In the genomic region with DNA sequence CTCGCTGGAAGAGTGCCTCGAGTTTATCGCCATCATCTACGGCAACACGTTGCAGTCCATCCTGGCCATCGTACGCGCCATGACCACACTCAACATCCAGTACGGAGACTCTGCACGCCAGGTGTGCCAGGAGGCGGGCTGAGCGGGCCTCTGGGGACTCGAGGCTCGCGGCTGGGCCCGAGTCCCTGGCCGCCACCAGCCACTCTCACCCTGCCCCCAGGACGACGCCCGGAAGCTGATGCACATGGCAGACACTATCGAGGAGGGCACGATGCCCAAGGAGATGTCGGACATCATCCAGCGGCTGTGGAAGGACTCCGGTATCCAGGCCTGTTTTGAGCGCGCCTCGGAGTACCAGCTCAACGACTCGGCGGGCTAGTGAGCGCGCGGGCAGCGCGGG, we compare ENCODE assay signal across 19 cellular contexts. TPM values are rescaled to one million over a fixed set of nuclear protein-coding genes. Genes with fewer than 3 reads are reported as not detected.
"Had no signal": no experiment of that assay in that cellular context is flagged by ENCODE, and none has a peak within 500 bp of the region (broad histone marks: within the 10 kb centered on the region; RNA-seq: fewer than 3 reads in every experiment).

No MANE protein-coding gene starts in this region.

- H3K9me3 ChIP-seq: esophagus squamous epithelium, heart right ventricle, left ventricle myocardium inferior, mucosa of descending colon, uterus had no signal

- H3K9me3 Mint-ChIP-seq: activated B cell treated with CpG ODN at 0.5 μM for 24 hours; activated CD8-positive, alpha-beta T cell treated with anti-CD3 and anti-CD28 coated beads for 36 hours; activated naive CD4-positive, alpha-beta T cell treated with anti-CD3 and anti-CD28 coated beads, Interleukin-2, amount 50 U/mL, for 72 hours; activated T-cell treated with anti-CD3 and anti-CD28 coated beads, Interleukin-2, amount 50 U/mL, for 4 hours; activated T-helper 17 cell treated with anti-CD3 and anti-CD28 coated beads, Interleukin-2, amount 50 U/mL, for 72 hours; central memory CD8-positive, alpha-beta T cell; natural killer cell treated with Interleukin-12 subunit alpha and Interleukin-12 subunit beta and Interleukin-15 and Interleukin-18, amount 100 ng/mL, for 72 hours; stimulated activated memory B cell treated with anti-CD40 and anti-IgM and Interleukin-4, amounts not matched to agents 10 μg/mL and 1 μg/mL and 100 μg/mL, for 72 hours; stimulated activated naive CD8-positive, alpha-beta T cell treated with anti-CD3 and anti-CD28 coated beads, Interleukin-15, amount 100 ng/mL, for 72 hours; T-helper 2 cell treated with Interferon-gamma antibody and Interleukin-4, amounts not matched to agents 5 μg/mL and 100 μg/mL, for 36 hours; type B pancreatic cell had no signal

- H3K36me3 ChIP-seq: heart right ventricle, left ventricle myocardium inferior, uterus had no signal

- ATAC-seq: stimulated activated memory B cell treated with anti-CD40 and anti-IgM and Interleukin-4, amounts not matched to agents 10 μg/mL and 1 μg/mL and 100 μg/mL, for 72 hours had no signal

- H3K4me3 ChIP-seq: esophagus squamous epithelium, heart right ventricle, lung, mucosa of descending colon, skin epidermis, uterus had no signal

- H3K4me3 Mint-ChIP-seq: activated CD8-positive, alpha-beta T cell treated with anti-CD3 and anti-CD28 coated beads for 36 hours; activated T-cell treated with anti-CD3 and anti-CD28 coated beads, Interleukin-2, amount 50 U/mL, for 4 hours; natural killer cell treated with Interleukin-12 subunit alpha and Interleukin-12 subunit beta and Interleukin-15 and Interleukin-18, amount 100 ng/mL, for 72 hours; stimulated activated memory B cell treated with anti-CD40 and anti-IgM and Interleukin-4, amounts not matched to agents 10 μg/mL and 1 μg/mL and 100 μg/mL, for 72 hours; T-helper 2 cell treated with Interferon-gamma antibody and Interleukin-4, amounts not matched to agents 5 μg/mL and 100 μg/mL, for 36 hours; type B pancreatic cell had no signal

- H3K27ac Mint-ChIP-seq: activated B cell treated with CpG ODN at 0.5 μM for 24 hours; activated CD8-positive, alpha-beta T cell treated with anti-CD3 and anti-CD28 coated beads for 36 hours; activated naive CD4-positive, alpha-beta T cell treated with anti-CD3 and anti-CD28 coated beads, Interleukin-2, amount 50 U/mL, for 72 hours; activated T-helper 17 cell treated with anti-CD3 and anti-CD28 coated beads, Interleukin-2, amount 50 U/mL, for 72 hours; natural killer cell treated with Interleukin-12 subunit alpha and Interleukin-12 subunit beta and Interleukin-15 and Interleukin-18, amount 100 ng/mL, for 72 hours; stimulated activated memory B cell treated with anti-CD40 and anti-IgM and Interleukin-4, amounts not matched to agents 10 μg/mL and 1 μg/mL and 100 μg/mL, for 72 hours; stimulated activated naive CD8-positive, alpha-beta T cell treated with anti-CD3 and anti-CD28 coated beads, Interleukin-15, amount 100 ng/mL, for 72 hours; type B pancreatic cell had no signal

- H3K36me3 Mint-ChIP-seq: activated naive CD4-positive, alpha-beta T cell treated with anti-CD3 and anti-CD28 coated beads, Interleukin-2, amount 50 U/mL, for 72 hours; natural killer cell treated with Interleukin-12 subunit alpha and Interleukin-12 subunit beta and Interleukin-15 and Interleukin-18, amount 100 ng/mL, for 72 hours; stimulated activated memory B cell treated with anti-CD40 and anti-IgM and Interleukin-4, amounts not matched to agents 10 μg/mL and 1 μg/mL and 100 μg/mL, for 72 hours; type B pancreatic cell had no signal

- DNase-seq: esophagus squamous epithelium had no signal

- H3K27ac ChIP-seq: epithelial cell of prostate, esophagus squamous epithelium, heart right ventricle, left ventricle myocardium inferior, skin epidermis, uterus had no signal

- H3K4me1 Mint-ChIP-seq: activated T-helper 17 cell treated with anti-CD3 and anti-CD28 coated beads, Interleukin-2, amount 50 U/mL, for 72 hours had no signal

RNA-seq across cellular contexts. Expression of gene GNAT1, which starts 1.9 kb away (rescaled TPM):
- polyA plus RNA-seq: heart right ventricle had no signal
